9 cellular contexts compared by ENCODE assay signal in the genomic region with DNA sequence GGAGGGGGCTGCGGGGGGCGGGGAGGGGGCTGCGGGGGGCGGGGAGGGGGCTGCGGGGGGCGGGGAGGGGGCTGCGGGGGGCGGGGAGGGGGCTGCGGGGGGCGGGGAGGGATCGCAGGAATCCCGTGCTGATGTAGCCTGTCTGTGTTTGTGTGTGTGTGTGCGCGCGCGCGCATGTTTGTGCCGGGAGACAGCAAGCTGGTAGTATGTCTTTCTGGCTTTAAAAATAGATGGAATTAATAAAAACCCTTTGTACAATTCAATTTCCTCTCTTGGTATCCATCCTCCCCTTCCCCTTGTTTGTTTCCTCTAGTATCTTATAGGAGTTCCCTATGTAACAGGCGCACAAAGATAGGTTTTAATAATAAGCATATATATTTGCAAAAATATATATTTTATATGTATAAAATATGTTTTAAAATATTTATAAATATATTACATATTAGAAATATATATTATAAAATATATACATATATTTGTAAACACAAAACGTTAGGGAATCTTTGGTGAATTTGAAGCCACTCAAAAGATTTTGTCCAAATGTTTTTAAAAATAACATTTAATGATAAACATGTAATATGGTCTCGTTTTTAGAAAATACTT. TPM values are rescaled to one million over a fixed set of nuclear protein-coding genes. Genes with fewer than 3 reads are reported as not detected.
DNase-seq lines count a peak whose midpoint lies in the region; ATAC-seq, FAIRE-seq and TF ChIP-seq lines count a peak whose summit lies in the region.
"Had no signal": no experiment of that assay in that cellular context is flagged by ENCODE, and none has a peak within 500 bp of the region (broad histone marks: within the 10 kb centered on the region; RNA-seq: fewer than 3 reads in every experiment).

No MANE protein-coding gene starts in this region.

- H3K79me2 ChIP-seq in OCI-LY3 (ENCODE audit: low read length), result peaks cover 54% of the 10 kb centered on the region

- no peak overlapping the region for H2BK12ac ChIP-seq in neuronal stem cell (ENCODE audit: low read length)

- no peak overlapping the region for H3K23ac ChIP-seq in neuronal stem cell (ENCODE audit: low read depth, low read length, poor library complexity)

- H3K4me3 ChIP-seq in OCI-LY3 (ENCODE audit: low read length) (peak overlapping the region; percentile 81), esophagus squamous epithelium (peak overlapping the region; percentile 62 to 79 (median 70)), neuronal stem cell (ENCODE audit: low read length in 2 of 2) (peak overlapping the region; percentile 56 to 90)

- H3K27ac ChIP-seq in OCI-LY3 (ENCODE audit: low read length) (peak overlapping the region; percentile 97), esophagus squamous epithelium (peak overlapping the region; percentile 81 to 89 (median 82)), neuronal stem cell (replicated peaks; ENCODE audit: low read length) (no peak overlapping the region)

- DNase-seq in esophagus squamous epithelium (lab: John Stamatoyannopoulos, UW), result no peak
- peak; percentile 48 for DNase-seq in neuronal stem cell (ENCODE audit: low spot score)
- no peak for DNase-seq in OCI-M1 (lab: John Stamatoyannopoulos, UW)
- DNase-seq in OCI-M2 (lab: John Stamatoyannopoulos, UW; ENCODE audit: unreplicated experiment), result no peak

- no peak for ATAC-seq in HG03139 (IDR thresholded peaks at IDR 0.05; ENCODE audit: unreplicated experiment)
- no peak for ATAC-seq in GM21576 (IDR thresholded peaks at IDR 0.05; ENCODE audit: unreplicated experiment)

- H3K36me3 ChIP-seq in OCI-LY3 (replicated peaks; ENCODE audit: low read depth, low read length), result peaks cover 7% of the 10 kb centered on the region
- H3K36me3 ChIP-seq in esophagus squamous epithelium, result no peaks in the 10 kb centered on the region
- H3K36me3 ChIP-seq in neuronal stem cell (replicated peaks in 1 of 2; ENCODE audit: control insufficient read depth in 2 of 2, insufficient read depth in 2 of 2, low read length in 2 of 2), result no peaks in the 10 kb centered on the region

- peak; percentile 89 for FAIRE-seq in G401.6 (lab: Jason Lieb, UNC)
- FAIRE-seq: TTC549 had no signal

- intact Hi-C loops in esophagus squamous epithelium (cut with DNase I), result no loop called here

- no peak overlapping the region for H4K91ac ChIP-seq in neuronal stem cell (ENCODE audit: low read depth, low read length, poor library complexity)

- H3K4ac ChIP-seq in neuronal stem cell (ENCODE audit: low read length), result no peak overlapping the region

- H3K4me1 ChIP-seq in OCI-LY3 (ENCODE audit: low read length) (peaks cover 51% of the 10 kb centered on the region), esophagus squamous epithelium (peaks cover 0 to 33% (median 5%) of the 10 kb centered on the region in 3 donors), neuronal stem cell (ENCODE audit: control insufficient read depth in 2 of 2, insufficient read depth in 1 of 2, low read depth in 1 of 2, low read length in 2 of 2) (peaks cover 0 to 4% of the 10 kb centered on the region in 2 donors)

- H2AFZ ChIP-seq in OCI-LY3 (ENCODE audit: low read depth, low read length) (no peak overlapping the region), neuronal stem cell (ENCODE audit: low read length) (peak overlapping the region; percentile 100)

- H3K4me2 ChIP-seq in OCI-LY3 (ENCODE audit: low read length) (peak overlapping the region; percentile 94), neuronal stem cell (ENCODE audit: insufficient read depth, low read length, poor library complexity, severe bottlenecking) (peak overlapping the region; percentile 31)

- H2BK120ac ChIP-seq in neuronal stem cell (ENCODE audit: low read depth, low read length), result no peak overlapping the region

- no peak for TF ChIP-seq POLR2A in esophagus squamous epithelium (IDR thresholded peaks at IDR 0.05)

- peaks cover 35% of the 10 kb centered on the region for H4K20me1 ChIP-seq in OCI-LY3 (ENCODE audit: insufficient read depth, low read length)

- no peaks in the 10 kb centered on the region for H3K9me3 ChIP-seq in OCI-LY3 (ENCODE audit: insufficient read depth, low read length)
- H3K9me3 ChIP-seq in esophagus squamous epithelium, result no peaks in the 10 kb centered on the region
- H3K9me3 ChIP-seq in neuronal stem cell (replicated peaks in 1 of 2; ENCODE audit: control insufficient read depth in 2 of 2, insufficient read depth in 1 of 2, low read depth in 1 of 2, low read length in 2 of 2), result no peaks in the 10 kb centered on the region

- no peak overlapping the region for H3K18ac ChIP-seq in neuronal stem cell (ENCODE audit: low read length)

- H3K9ac ChIP-seq in OCI-LY3 (ENCODE audit: low read length), result peak overlapping the region; percentile 86
- H3K9ac ChIP-seq in neuronal stem cell (ENCODE audit: low read depth, low read length, poor library complexity), result no peak overlapping the region

- 3% methylated on average over 10 to 11 of the region's 21 CpGs for WGBS in esophagus squamous epithelium, 2 donors
- no CpG with 5 or more reads among the region's 21 CpGs for WGBS in neuronal stem cell (ENCODE audit: extremely low coverage in 2 of 2, insufficient read length in 2 of 2, insufficient replicate concordance in 1 of 2), 2 donors

- no peak overlapping the region for H3K14ac ChIP-seq in neuronal stem cell (ENCODE audit: low read length)

- no peak overlapping the region for H2BK15ac ChIP-seq in neuronal stem cell (ENCODE audit: low read length)

- no peaks in the 10 kb centered on the region for H3K27me3 ChIP-seq in OCI-LY3 (ENCODE audit: low read depth, low read length)
- H3K27me3 ChIP-seq in esophagus squamous epithelium, result peaks cover 0 to 3% (median 0%) of the 10 kb centered on the region in 4 donors
- H3K27me3 ChIP-seq in neuronal stem cell (ENCODE audit: control insufficient read depth in 3 of 3, insufficient read depth in 3 of 3, low read depth in 1 of 3, low read length in 3 of 3), result no peaks in the 10 kb centered on the region

- TF ChIP-seq CTCF in OCI-LY3 (IDR thresholded peaks at IDR 0.05; ENCODE audit: low read depth, low read length), result no peak
- no peak for TF ChIP-seq CTCF in esophagus squamous epithelium (IDR thresholded peaks at IDR 0.05)

- H3K79me1 ChIP-seq in neuronal stem cell (ENCODE audit: low read depth, low read length), result no peaks in the 10 kb centered on the region

- H2BK5ac ChIP-seq in neuronal stem cell (ENCODE audit: low read length), result no peak overlapping the region

- no peak overlapping the region for H2AK5ac ChIP-seq in neuronal stem cell (ENCODE audit: low read depth, low read length)

- no peak overlapping the region for H4K8ac ChIP-seq in neuronal stem cell (ENCODE audit: low read depth, low read length)

RNA-seq across cellular contexts. Expression of a gene that starts 0.8 kb away (rescaled TPM):
- total RNA-seq in esophagus squamous epithelium, result 10 to 100 TPM in 1 of 4 donors, 1 to 10 TPM in 3; 3.6 to 35.3 (median 7.2) TPM
- 0.29 TPM for polyA plus RNA-seq in neuronal stem cell (2013, experiment 1 of 2)
- polyA plus RNA-seq in neuronal stem cell (2013, experiment 2 of 2), result 0.43 TPM
